ENCODE assay signal across 8 cellular contexts in genomic region chr2:71452565-71452964, GRCh38. TPM values are rescaled to one million over a fixed set of nuclear protein-coding genes. Genes with fewer than 3 reads are reported as not detected.
DNase-seq lines count a peak whose midpoint lies in the region; ATAC-seq and TF ChIP-seq lines count a peak whose summit lies in the region.

No MANE protein-coding gene starts in this region.

- 8 to 19% methylated on average over 2 of the region's 2 CpGs for WGBS in lung, 2 donors

- no peak for DNase-seq in activated CD4-positive, CD25-positive, alpha-beta regulatory T cell treated with anti-CD3 and anti-CD28 coated beads, Interleukin-2, amount 50 U/mL, for 72 hours
- DNase-seq in NCI-H2171 (lab: John Stamatoyannopoulos, UW) (peak; percentile 74), astrocyte of the cerebellum (ENCODE audit: low read depth) (no peak), lung (ENCODE audit: low spot score) (no peak), C1 segment of cervical spinal cord (lab: John Stamatoyannopoulos, UW) (no peak)

- H3K36me3 ChIP-seq in lung (ENCODE audit: control insufficient read depth in 2 of 2, insufficient read depth in 2 of 2, low read length in 2 of 2), result no peaks in the 10 kb centered on the region

- in situ Hi-C loops in astrocyte of the cerebellum (cut with HindIII; ENCODE audit: low sequenced_read_pairs), result no loop called here

- TF ChIP-seq CTCF in astrocyte of the cerebellum (IDR thresholded peaks at IDR 0.05; ENCODE audit: low read depth, low read length, missing control alignments), result peak; percentile 21
- TF ChIP-seq CTCF in lung (IDR thresholded peaks at IDR 0.05; ENCODE audit: control extremely low read depth, extremely low read depth), result no peak

- ATAC-seq in activated CD4-positive, CD25-positive, alpha-beta regulatory T cell treated with anti-CD3 and anti-CD28 coated beads, Interleukin-2, amount 50 U/mL, for 24 hours, result peak; percentile 61 to 70
- ATAC-seq in lung (ENCODE audit: insufficient read depth, low FRiP score) (peak; percentile 53), GM21529 (IDR thresholded peaks at IDR 0.05; ENCODE audit: unreplicated experiment) (no peak), GM18519 (IDR thresholded peaks at IDR 0.05; ENCODE audit: low FRiP score, unreplicated experiment) (no peak)

- no peaks in the 10 kb centered on the region for H3K9me3 ChIP-seq in lung (ENCODE audit: control insufficient read depth in 2 of 2, insufficient read depth in 1 of 2, low read length in 1 of 2)

- peaks cover 7 to 24% of the 10 kb centered on the region in 2 donors for H3K4me1 ChIP-seq in lung (ENCODE audit: control insufficient read depth in 2 of 2, insufficient read depth in 2 of 2, low read length in 2 of 2)

- H3K27me3 ChIP-seq in lung (ENCODE audit: control insufficient read depth, insufficient read depth), result no peaks in the 10 kb centered on the region

- peak overlapping the region in 1 of 2 donors; percentile 69 for H3K27ac ChIP-seq in lung (ENCODE audit: low read depth in 1 of 2, low read length in 1 of 2)

- no peak overlapping the region for H3K4me3 ChIP-seq in astrocyte of the cerebellum (ENCODE audit: low read depth, low read length)
- no peak overlapping the region for H3K4me3 ChIP-seq in lung

RNA-seq across cellular contexts. Expression of gene DYSF, which starts 0.8 kb away (rescaled TPM):
- 10 to 100 TPM; 31.8 to 48.3 TPM for total RNA-seq in lung
- polyA plus RNA-seq in lung, result 10 to 100 TPM; 12.9 to 56.2 TPM

Comparison
In these comparisons a context has a peak if more than half of its experiments do, and no peak if none do; other contexts are left out.
1. ATAC-seq: peak in activated CD4-positive, CD25-positive, alpha-beta regulatory T cell treated with anti-CD3 and anti-CD28 coated beads, Interleukin-2, amount 50 U/mL, for 24 hours (2 of 2) and lung (single experiment); none in GM21529 (single experiment) and GM18519 (single experiment).